ENCODE assay signal across 8 cellular contexts in genomic region chr7:123916240-123916724, GRCh38. TPM values are rescaled to one million over a fixed set of nuclear protein-coding genes. Genes with fewer than 3 reads are reported as not detected.
DNase-seq lines count a peak whose midpoint lies in the region; ATAC-seq and TF ChIP-seq lines count a peak whose summit lies in the region.

No MANE protein-coding gene starts in this region.

- WGBS in sigmoid colon, 2 donors, result 5 to 32% methylated on average over 2 of the region's 2 CpGs

- peak; percentile 54 for DNase-seq in ACHN
- peak; percentile 66 for DNase-seq in RKO (ENCODE audit: low spot score)
- peak; percentile 51 for DNase-seq in iPS-NIHi11 (ENCODE audit: low spot score)
- DNase-seq in activated naive CD4-positive, alpha-beta T cell treated with anti-CD3 and anti-CD28 coated beads, Interleukin-2, amount 50 U/mL, for 16 hours, result no peak
- DNase-seq in effector memory CD4-positive, alpha-beta T cell, result no peak
- DNase-seq in sigmoid colon, result no peak

- H3K9me3 ChIP-seq in effector memory CD4-positive, alpha-beta T cell (ENCODE audit: control insufficient read depth, low read length), result no peaks in the 10 kb centered on the region
- no peaks in the 10 kb centered on the region for H3K9me3 ChIP-seq in sigmoid colon

- H3K27me3 ChIP-seq in effector memory CD4-positive, alpha-beta T cell (replicated peaks; ENCODE audit: control insufficient read depth, insufficient read depth, low read length, poor library complexity, severe bottlenecking), result no peaks in the 10 kb centered on the region
- H3K27me3 ChIP-seq in sigmoid colon, result no peaks in the 10 kb centered on the region

- no peak overlapping the region for H3K4me3 ChIP-seq in effector memory CD4-positive, alpha-beta T cell (ENCODE audit: insufficient read depth, low read depth, low read length, poor library complexity, severe bottlenecking)
- H3K4me3 ChIP-seq in sigmoid colon, result no peak overlapping the region

- TF ChIP-seq POLR2A in sigmoid colon (IDR thresholded peaks at IDR 0.05), result no peak

- TF ChIP-seq CTCF in sigmoid colon (IDR thresholded peaks at IDR 0.05), result no peak

- H3K27ac ChIP-seq in effector memory CD4-positive, alpha-beta T cell (ENCODE audit: insufficient read depth, low read length, poor library complexity, severe bottlenecking), result no peak overlapping the region
- H3K27ac ChIP-seq in sigmoid colon, result no peak overlapping the region

- no peaks in the 10 kb centered on the region for H3K4me1 ChIP-seq in effector memory CD4-positive, alpha-beta T cell (ENCODE audit: control insufficient read depth, insufficient read depth, low read length, poor library complexity, severe bottlenecking)
- H3K4me1 ChIP-seq in sigmoid colon, result no peaks in the 10 kb centered on the region

- no peaks in the 10 kb centered on the region for H3K36me3 ChIP-seq in effector memory CD4-positive, alpha-beta T cell (ENCODE audit: control insufficient read depth, insufficient read depth, low read length)
- H3K36me3 ChIP-seq in sigmoid colon, result no peaks in the 10 kb centered on the region

- ATAC-seq in GM21367 (IDR thresholded peaks at IDR 0.05; ENCODE audit: unreplicated experiment) (peak; percentile 56), GM21825 (IDR thresholded peaks at IDR 0.05; ENCODE audit: unreplicated experiment) (no peak)

- intact Hi-C loops in sigmoid colon (cut with DNase I), result no loop called here

- no peak for TF ChIP-seq EP300 in sigmoid colon (IDR thresholded peaks at IDR 0.05)

- in situ Hi-C loops in ACHN (cut with HindIII; ENCODE audit: low pct_ligation_motif_present, low pct_unique_long_range_greater_than_20kb, low sequenced_read_pairs), result no loop called here

RNA-seq across cellular contexts. Expression of gene SPAM1, which starts 8.8 kb away (rescaled TPM):
- not detected for total RNA-seq in sigmoid colon
- polyA plus RNA-seq in sigmoid colon, result not detected

Comparison
In these comparisons a context has a peak if more than half of its experiments do, and no peak if none do; other contexts are left out.
1. DNase-seq: peak in ACHN (single experiment), RKO (single experiment) and iPS-NIHi11 (single experiment); none in activated naive CD4-positive, alpha-beta T cell treated with anti-CD3 and anti-CD28 coated beads, Interleukin-2, amount 50 U/mL, for 16 hours (single experiment), effector memory CD4-positive, alpha-beta T cell (0 of 3) and sigmoid colon (single experiment).